ENCODE assay signal across 1 cellular context in the genomic region with DNA sequence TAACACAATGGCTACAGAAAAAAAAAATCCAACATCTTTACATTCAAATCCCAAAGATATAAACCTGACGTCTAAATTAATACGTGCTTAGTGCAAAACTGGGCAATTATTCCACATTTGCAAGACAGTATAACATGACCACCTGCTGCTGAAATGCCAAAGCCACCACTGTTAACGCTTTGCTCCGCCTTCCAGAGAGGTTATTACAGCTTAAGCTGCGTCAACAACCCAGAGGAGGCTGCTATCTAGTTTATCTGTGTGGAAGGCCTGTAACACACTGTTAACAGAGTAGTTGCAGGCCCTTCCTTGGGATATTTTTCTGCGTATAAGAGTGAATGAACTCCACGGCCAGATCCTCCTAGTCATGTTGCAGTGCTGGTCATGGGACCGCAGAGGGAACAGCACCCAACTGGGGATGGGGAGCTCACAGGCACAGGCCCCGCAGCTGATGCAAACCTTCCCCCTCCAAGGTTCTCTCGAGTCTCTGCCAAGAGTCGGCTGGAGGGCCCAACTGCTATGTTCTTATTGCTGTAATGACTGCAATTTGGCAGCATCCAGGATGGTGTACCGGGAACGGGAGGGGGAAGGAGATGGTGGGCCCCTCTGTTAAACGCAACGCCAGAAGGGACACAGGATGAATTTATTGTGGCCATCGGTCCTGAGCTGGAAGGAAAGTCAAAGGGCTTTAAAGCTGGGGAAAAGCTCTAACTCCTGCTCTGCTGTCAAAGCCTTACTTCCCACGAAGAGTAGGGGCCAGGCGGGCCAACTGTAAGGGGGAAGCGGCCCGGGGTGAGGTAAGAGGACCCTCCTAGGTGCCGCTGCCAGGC.
TF ChIP-seq lines count a peak whose summit lies in the region.

No MANE protein-coding gene starts in this region.

TF ChIP-seq in K562, 482 proteins besides CTCF, POLR2A, EP300 and RAD21 (continued from another document and continues in another):
- TF ChIP-seq ARID4B (CRISPR knock-in tag; IDR thresholded peaks at IDR 0.05) (peak; percentile 50; the same call in 1 of the 2 replicates), CBX5 (IDR thresholded peaks at IDR 0.05; ENCODE audit: borderline replicate concordance, low read depth) (no peak), TFAM (CRISPR knock-in tag; conservative IDR thresholded peaks at IDR 0.05) (no peak), SP1 (CRISPR knock-in tag; IDR thresholded peaks at IDR 0.05) (no peak), POU5F1 (IDR thresholded peaks at IDR 0.05; ENCODE audit: borderline replicate concordance, low read depth, low read length, partially characterized antibody) (no peak), ATF7 (IDR thresholded peaks at IDR 0.05) (peak; percentile 42; the same call in 1 of the 2 replicates), FOS (IDR thresholded peaks at IDR 0.05; ENCODE audit: extremely low read depth, insufficient read length) (no peak), MXI1 (IDR thresholded peaks at IDR 0.05; ENCODE audit: low read depth, low read length) (no peak), TRIM28 (IDR thresholded peaks at IDR 0.05) (0 out of 2 replicates have a peak, but pooled peaks have one; percentile 62), PURB (CRISPR knock-in tag; IDR thresholded peaks at IDR 0.05; ENCODE audit: low read depth) (no peak), ZHX1 (conservative IDR thresholded peaks at IDR 0.05; ENCODE audit: low read length) (no peak), ZNF436 (CRISPR knock-in tag; IDR thresholded peaks at IDR 0.05) (no peak), CEBPG (CRISPR knock-in tag; IDR thresholded peaks at IDR 0.05) (peak; percentile 63; the same call in 1 of the 2 replicates), CEBPG (tag; conservative IDR thresholded peaks at IDR 0.05 in 1 of 2, IDR thresholded peaks at IDR 0.05 in 1 of 2) (peak in 1 of 2 experiments; percentile 37; a peak in 1 of 4 replicates), TEAD1 (CRISPR knock-in tag; IDR thresholded peaks at IDR 0.05) (peak in 1 of 2 experiments; percentile 78; a peak in 1 of 4 replicates)
- TF ChIP-seq, protein P1, sequence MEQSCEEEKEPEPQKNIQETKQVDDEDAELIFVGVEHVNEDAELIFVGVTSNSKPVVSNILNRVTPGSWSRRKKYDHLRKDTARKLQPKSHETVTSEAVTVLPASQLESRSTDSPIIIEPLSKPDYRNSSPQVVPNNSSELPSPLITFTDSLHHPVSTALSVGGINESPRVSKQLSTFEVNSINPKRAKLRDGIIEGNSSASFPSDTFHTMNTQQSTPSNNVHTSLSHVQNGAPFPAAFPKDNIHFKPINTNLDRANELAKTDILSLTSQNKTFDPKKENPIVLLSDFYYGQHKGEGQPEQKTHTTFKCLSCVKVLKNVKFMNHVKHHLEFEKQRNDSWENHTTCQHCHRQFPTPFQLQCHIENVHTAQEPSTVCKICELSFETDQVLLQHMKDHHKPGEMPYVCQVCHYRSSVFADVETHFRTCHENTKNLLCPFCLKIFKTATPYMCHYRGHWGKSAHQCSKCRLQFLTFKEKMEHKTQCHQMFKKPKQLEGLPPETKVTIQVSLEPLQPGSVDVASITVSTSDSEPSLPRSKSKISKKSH (CRISPR knock-in tag; IDR thresholded peaks at IDR 0.05) = no peak
- TF ChIP-seq, protein P2, sequence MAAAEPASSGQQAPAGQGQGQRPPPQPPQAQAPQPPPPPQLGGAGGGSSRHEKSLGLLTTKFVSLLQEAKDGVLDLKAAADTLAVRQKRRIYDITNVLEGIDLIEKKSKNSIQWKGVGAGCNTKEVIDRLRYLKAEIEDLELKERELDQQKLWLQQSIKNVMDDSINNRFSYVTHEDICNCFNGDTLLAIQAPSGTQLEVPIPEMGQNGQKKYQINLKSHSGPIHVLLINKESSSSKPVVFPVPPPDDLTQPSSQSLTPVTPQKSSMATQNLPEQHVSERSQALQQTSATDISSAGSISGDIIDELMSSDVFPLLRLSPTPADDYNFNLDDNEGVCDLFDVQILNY (CRISPR knock-in tag; IDR thresholded peaks at IDR 0.05) = no peak
- TF ChIP-seq, protein P3, sequence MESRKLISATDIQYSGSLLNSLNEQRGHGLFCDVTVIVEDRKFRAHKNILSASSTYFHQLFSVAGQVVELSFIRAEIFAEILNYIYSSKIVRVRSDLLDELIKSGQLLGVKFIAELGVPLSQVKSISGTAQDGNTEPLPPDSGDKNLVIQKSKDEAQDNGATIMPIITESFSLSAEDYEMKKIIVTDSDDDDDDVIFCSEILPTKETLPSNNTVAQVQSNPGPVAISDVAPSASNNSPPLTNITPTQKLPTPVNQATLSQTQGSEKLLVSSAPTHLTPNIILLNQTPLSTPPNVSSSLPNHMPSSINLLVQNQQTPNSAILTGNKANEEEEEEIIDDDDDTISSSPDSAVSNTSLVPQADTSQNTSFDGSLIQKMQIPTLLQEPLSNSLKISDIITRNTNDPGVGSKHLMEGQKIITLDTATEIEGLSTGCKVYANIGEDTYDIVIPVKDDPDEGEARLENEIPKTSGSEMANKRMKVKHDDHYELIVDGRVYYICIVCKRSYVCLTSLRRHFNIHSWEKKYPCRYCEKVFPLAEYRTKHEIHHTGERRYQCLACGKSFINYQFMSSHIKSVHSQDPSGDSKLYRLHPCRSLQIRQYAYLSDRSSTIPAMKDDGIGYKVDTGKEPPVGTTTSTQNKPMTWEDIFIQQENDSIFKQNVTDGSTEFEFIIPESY (CRISPR knock-in tag; IDR thresholded peaks at IDR 0.05) = no peak
- TF ChIP-seq, protein P4, sequence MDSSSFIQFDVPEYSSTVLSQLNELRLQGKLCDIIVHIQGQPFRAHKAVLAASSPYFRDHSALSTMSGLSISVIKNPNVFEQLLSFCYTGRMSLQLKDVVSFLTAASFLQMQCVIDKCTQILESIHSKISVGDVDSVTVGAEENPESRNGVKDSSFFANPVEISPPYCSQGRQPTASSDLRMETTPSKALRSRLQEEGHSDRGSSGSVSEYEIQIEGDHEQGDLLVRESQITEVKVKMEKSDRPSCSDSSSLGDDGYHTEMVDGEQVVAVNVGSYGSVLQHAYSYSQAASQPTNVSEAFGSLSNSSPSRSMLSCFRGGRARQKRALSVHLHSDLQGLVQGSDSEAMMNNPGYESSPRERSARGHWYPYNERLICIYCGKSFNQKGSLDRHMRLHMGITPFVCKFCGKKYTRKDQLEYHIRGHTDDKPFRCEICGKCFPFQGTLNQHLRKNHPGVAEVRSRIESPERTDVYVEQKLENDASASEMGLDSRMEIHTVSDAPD (CRISPR knock-in tag; IDR thresholded peaks at IDR 0.05) = no peak
- TF ChIP-seq, protein P5, sequence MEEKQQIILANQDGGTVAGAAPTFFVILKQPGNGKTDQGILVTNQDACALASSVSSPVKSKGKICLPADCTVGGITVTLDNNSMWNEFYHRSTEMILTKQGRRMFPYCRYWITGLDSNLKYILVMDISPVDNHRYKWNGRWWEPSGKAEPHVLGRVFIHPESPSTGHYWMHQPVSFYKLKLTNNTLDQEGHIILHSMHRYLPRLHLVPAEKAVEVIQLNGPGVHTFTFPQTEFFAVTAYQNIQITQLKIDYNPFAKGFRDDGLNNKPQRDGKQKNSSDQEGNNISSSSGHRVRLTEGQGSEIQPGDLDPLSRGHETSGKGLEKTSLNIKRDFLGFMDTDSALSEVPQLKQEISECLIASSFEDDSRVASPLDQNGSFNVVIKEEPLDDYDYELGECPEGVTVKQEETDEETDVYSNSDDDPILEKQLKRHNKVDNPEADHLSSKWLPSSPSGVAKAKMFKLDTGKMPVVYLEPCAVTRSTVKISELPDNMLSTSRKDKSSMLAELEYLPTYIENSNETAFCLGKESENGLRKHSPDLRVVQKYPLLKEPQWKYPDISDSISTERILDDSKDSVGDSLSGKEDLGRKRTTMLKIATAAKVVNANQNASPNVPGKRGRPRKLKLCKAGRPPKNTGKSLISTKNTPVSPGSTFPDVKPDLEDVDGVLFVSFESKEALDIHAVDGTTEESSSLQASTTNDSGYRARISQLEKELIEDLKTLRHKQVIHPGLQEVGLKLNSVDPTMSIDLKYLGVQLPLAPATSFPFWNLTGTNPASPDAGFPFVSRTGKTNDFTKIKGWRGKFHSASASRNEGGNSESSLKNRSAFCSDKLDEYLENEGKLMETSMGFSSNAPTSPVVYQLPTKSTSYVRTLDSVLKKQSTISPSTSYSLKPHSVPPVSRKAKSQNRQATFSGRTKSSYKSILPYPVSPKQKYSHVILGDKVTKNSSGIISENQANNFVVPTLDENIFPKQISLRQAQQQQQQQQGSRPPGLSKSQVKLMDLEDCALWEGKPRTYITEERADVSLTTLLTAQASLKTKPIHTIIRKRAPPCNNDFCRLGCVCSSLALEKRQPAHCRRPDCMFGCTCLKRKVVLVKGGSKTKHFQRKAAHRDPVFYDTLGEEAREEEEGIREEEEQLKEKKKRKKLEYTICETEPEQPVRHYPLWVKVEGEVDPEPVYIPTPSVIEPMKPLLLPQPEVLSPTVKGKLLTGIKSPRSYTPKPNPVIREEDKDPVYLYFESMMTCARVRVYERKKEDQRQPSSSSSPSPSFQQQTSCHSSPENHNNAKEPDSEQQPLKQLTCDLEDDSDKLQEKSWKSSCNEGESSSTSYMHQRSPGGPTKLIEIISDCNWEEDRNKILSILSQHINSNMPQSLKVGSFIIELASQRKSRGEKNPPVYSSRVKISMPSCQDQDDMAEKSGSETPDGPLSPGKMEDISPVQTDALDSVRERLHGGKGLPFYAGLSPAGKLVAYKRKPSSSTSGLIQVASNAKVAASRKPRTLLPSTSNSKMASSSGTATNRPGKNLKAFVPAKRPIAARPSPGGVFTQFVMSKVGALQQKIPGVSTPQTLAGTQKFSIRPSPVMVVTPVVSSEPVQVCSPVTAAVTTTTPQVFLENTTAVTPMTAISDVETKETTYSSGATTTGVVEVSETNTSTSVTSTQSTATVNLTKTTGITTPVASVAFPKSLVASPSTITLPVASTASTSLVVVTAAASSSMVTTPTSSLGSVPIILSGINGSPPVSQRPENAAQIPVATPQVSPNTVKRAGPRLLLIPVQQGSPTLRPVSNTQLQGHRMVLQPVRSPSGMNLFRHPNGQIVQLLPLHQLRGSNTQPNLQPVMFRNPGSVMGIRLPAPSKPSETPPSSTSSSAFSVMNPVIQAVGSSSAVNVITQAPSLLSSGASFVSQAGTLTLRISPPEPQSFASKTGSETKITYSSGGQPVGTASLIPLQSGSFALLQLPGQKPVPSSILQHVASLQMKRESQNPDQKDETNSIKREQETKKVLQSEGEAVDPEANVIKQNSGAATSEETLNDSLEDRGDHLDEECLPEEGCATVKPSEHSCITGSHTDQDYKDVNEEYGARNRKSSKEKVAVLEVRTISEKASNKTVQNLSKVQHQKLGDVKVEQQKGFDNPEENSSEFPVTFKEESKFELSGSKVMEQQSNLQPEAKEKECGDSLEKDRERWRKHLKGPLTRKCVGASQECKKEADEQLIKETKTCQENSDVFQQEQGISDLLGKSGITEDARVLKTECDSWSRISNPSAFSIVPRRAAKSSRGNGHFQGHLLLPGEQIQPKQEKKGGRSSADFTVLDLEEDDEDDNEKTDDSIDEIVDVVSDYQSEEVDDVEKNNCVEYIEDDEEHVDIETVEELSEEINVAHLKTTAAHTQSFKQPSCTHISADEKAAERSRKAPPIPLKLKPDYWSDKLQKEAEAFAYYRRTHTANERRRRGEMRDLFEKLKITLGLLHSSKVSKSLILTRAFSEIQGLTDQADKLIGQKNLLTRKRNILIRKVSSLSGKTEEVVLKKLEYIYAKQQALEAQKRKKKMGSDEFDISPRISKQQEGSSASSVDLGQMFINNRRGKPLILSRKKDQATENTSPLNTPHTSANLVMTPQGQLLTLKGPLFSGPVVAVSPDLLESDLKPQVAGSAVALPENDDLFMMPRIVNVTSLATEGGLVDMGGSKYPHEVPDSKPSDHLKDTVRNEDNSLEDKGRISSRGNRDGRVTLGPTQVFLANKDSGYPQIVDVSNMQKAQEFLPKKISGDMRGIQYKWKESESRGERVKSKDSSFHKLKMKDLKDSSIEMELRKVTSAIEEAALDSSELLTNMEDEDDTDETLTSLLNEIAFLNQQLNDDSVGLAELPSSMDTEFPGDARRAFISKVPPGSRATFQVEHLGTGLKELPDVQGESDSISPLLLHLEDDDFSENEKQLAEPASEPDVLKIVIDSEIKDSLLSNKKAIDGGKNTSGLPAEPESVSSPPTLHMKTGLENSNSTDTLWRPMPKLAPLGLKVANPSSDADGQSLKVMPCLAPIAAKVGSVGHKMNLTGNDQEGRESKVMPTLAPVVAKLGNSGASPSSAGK (IDR thresholded peaks at IDR 0.05) = peak; percentile 51; the same call in 1 of the 2 replicates
